Comparison of ENCODE assay signal across 29 cellular contexts in the genomic region with DNA sequence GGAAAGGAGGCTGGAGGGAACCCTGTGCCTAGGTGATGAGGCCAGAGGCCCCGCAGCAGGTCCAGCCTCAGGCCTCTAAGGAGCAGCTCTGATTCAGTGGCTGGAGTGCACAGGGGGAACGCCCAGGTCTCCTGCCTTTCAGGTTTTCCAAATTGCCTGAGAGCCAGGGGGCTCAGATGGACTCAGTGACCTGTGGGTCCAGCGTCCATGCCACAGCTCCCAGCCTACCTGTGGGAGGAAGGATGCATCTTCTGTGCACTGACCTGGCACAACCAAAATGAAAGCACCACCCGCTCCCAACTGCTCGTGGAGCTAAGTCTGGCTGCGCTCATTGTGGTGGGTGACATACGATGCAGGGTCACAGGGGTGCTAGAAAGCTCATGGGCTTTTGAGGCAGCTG.
"Had no signal": no experiment of that assay in that cellular context is flagged by ENCODE, and none has a peak within 500 bp of the region (broad histone marks: within the 10 kb centered on the region; RNA-seq: fewer than 3 reads in every experiment).

No MANE protein-coding gene starts in this region.

- H3K9me3 ChIP-seq: ascending aorta, breast epithelium, colonic mucosa, esophagus squamous epithelium, gastroesophageal sphincter had no signal

- ATAC-seq: activated CD4-positive, alpha-beta T cell treated with anti-CD3 and anti-CD28 coated beads for 36 hours; activated CD8-positive, alpha-beta memory T cell treated with anti-CD3 and anti-CD28 coated beads, Interleukin-2, amount 10 ng/mL, durations not matched to agents 7 days and 5 days; activated CD8-positive, alpha-beta T cell treated with anti-CD3 and anti-CD28 coated beads, Interleukin-2, amount 10 ng/mL, durations not matched to agents 7 days and 5 days; activated naive CD4-positive, alpha-beta T cell treated with anti-CD3 and anti-CD28 coated beads, Interleukin-2, amount 50 U/mL, for 72 hours; gastroesophageal sphincter had no signal

- H3K4me1 ChIP-seq: ascending aorta, breast epithelium, colonic mucosa, gastroesophageal sphincter had no signal

- DNase-seq: activated CD4-positive, alpha-beta memory T cell treated with anti-CD3 and anti-CD28 coated beads for 36 hours; activated CD4-positive, alpha-beta T cell treated with anti-CD3 and anti-CD28 coated beads for 36 hours; activated CD4-positive, alpha-beta T cell treated with anti-CD3 and anti-CD28 coated beads, Interleukin-2, amount 10 ng/mL, durations not matched to agents 24 days and 14 days; activated CD4-positive, CD25-positive, alpha-beta regulatory T cell; activated CD4-positive, CD25-positive, alpha-beta regulatory T cell treated with anti-CD3 and anti-CD28 coated beads, Interleukin-2, amount 50 U/mL, for 72 hours; activated CD8-positive, alpha-beta memory T cell treated with anti-CD3 and anti-CD28 coated beads, Interleukin-2, amount 10 ng/mL, durations not matched to agents 7 days and 5 days; activated CD8-positive, alpha-beta memory T cell treated with anti-CD3 and anti-CD28 coated beads, Interleukin-2, amount 50 U/mL, for 4 hours; activated CD8-positive, alpha-beta T cell treated with anti-CD3 and anti-CD28 coated beads, Interleukin-2, amount 10 ng/mL, durations not matched to agents 7 days and 5 days; activated gamma-delta T cell; activated naive CD4-positive, alpha-beta T cell; activated naive CD4-positive, alpha-beta T cell treated with anti-CD3 and anti-CD28 coated beads, Interleukin-2, amount 10 ng/mL, durations not matched to agents 7 days and 5 days; activated naive CD8-positive, alpha-beta T cell treated with anti-CD3 and anti-CD28 coated beads, Interleukin-2, amount 10 ng/mL, durations not matched to agents 7 days and 5 days; activated T-cell treated with anti-CD3 and anti-CD28 coated beads, Interleukin-2, amount 50 U/mL, for 1 hour; activated T-cell treated with anti-CD3 and anti-CD28 coated beads, Interleukin-2, amount 50 U/mL, for 48 hours; central memory CD4-positive, alpha-beta T cell; cerebellar nuclear complex; colonic mucosa; effector CD8-positive, alpha-beta T cell; esophagus squamous epithelium; foreskin melanocyte; T-helper 2 cell had no signal

- H3K36me3 ChIP-seq: ascending aorta, breast epithelium, cardiac muscle cell, colonic mucosa, esophagus squamous epithelium had no signal

- FAIRE-seq: endometrium, endothelial cell of umbilical vein had no signal

- H3K27me3 ChIP-seq: ascending aorta, cardiac muscle cell, colonic mucosa, gastroesophageal sphincter had no signal

- H3K27ac ChIP-seq: ascending aorta, breast epithelium, cardiac muscle cell, colonic mucosa, epithelial cell of prostate, esophagus squamous epithelium, gastroesophageal sphincter had no signal

- H3K4me3 ChIP-seq: ascending aorta, breast epithelium, cardiac muscle cell, colonic mucosa, esophagus squamous epithelium, gastroesophageal sphincter had no signal
